ENCODE assay signal across 8 cellular contexts in genomic region chr1:158095737-158096335, GRCh38.
A peak's percentile ranks its signal among the peaks of the same experiment; 100 is the strongest.
DNase-seq lines count a peak whose midpoint lies in the region; ATAC-seq and TF ChIP-seq lines count a peak whose summit lies in the region.

No MANE protein-coding gene starts in this region.

- intact Hi-C loops in Right ventricle myocardium superior (cut with DNase I) (no loop called here), Right ventricle myocardium inferior (cut with DNase I) (no loop called here)

- 82 to 95% methylated on average over 4 of the region's 4 CpGs for WGBS in tibial nerve, 2 donors

- POLR2A ChIA-PET in activated naive CD8-positive, alpha-beta T cell treated with anti-CD3 and anti-CD28 coated beads, Interleukin-2, amount 10 ng/mL, durations not matched to agents 7 days and 5 days (lab: Charles Lee): no interaction called here

- no peak for TF ChIP-seq EP300 in tibial nerve (IDR thresholded peaks at IDR 0.05)

- H3K27me3 Mint-ChIP-seq in activated naive CD8-positive, alpha-beta T cell treated with anti-CD3 and anti-CD28 coated beads, Interleukin-2, amount 10 ng/mL, durations not matched to agents 7 days and 5 days: peaks cover 3% of the 10 kb centered on the region

- no peaks in the 10 kb centered on the region for H3K9me3 Mint-ChIP-seq in activated naive CD8-positive, alpha-beta T cell treated with anti-CD3 and anti-CD28 coated beads, Interleukin-2, amount 10 ng/mL, durations not matched to agents 7 days and 5 days

- no peaks in the 10 kb centered on the region for H3K27me3 ChIP-seq in tibial nerve

- no peaks in the 10 kb centered on the region for H3K36me3 Mint-ChIP-seq in activated naive CD8-positive, alpha-beta T cell treated with anti-CD3 and anti-CD28 coated beads, Interleukin-2, amount 10 ng/mL, durations not matched to agents 7 days and 5 days

- H3K4me1 Mint-ChIP-seq in activated naive CD8-positive, alpha-beta T cell treated with anti-CD3 and anti-CD28 coated beads, Interleukin-2, amount 10 ng/mL, durations not matched to agents 7 days and 5 days: no peaks in the 10 kb centered on the region

- no peak overlapping the region for H3K4me3 Mint-ChIP-seq in activated naive CD8-positive, alpha-beta T cell treated with anti-CD3 and anti-CD28 coated beads, Interleukin-2, amount 10 ng/mL, durations not matched to agents 7 days and 5 days

- no peak overlapping the region for H3K27ac ChIP-seq in tibial nerve

- H3K9me3 ChIP-seq in tibial nerve: no peaks in the 10 kb centered on the region

- H3K4me1 ChIP-seq in tibial nerve: peaks cover 0 to 26% (median 0%) of the 10 kb centered on the region in 4 donors

- TF ChIP-seq CTCF in tibial nerve (IDR thresholded peaks at IDR 0.05): peak; percentile 41 to 64 (median 55)

- DNase-seq in Right ventricle myocardium superior (no peak), Right ventricle myocardium inferior (ENCODE audit: missing footprints) (no peak), LHCN-M2 (ENCODE audit: low read depth) (peak; percentile 31), iPS-NIHi7 (ENCODE audit: extremely low spot score) (peak; percentile 88), tibial nerve (ENCODE audit: low spot score in 2 of 2) (peak in 1 of 2 donors; percentile 29), islet precursor cell (no peak)
- peak; percentile 32 for DNase-seq in activated naive CD8-positive, alpha-beta T cell treated with anti-CD3 and anti-CD28 coated beads, Interleukin-2, amount 10 ng/mL, durations not matched to agents 7 days and 5 days

- H3K4me3 ChIP-seq in tibial nerve: no peak overlapping the region

- TF ChIP-seq POLR2A in tibial nerve (IDR thresholded peaks at IDR 0.05): no peak

- no peak overlapping the region for H3K27ac Mint-ChIP-seq in activated naive CD8-positive, alpha-beta T cell treated with anti-CD3 and anti-CD28 coated beads, Interleukin-2, amount 10 ng/mL, durations not matched to agents 7 days and 5 days

- ATAC-seq in Right ventricle myocardium superior (ENCODE audit: poor library complexity) (peak; percentile 71), Right ventricle myocardium inferior (no peak), HG03439 (IDR thresholded peaks at IDR 0.05; ENCODE audit: unreplicated experiment) (no peak)
- peak; percentile 74 for ATAC-seq in activated naive CD8-positive, alpha-beta T cell treated with anti-CD3 and anti-CD28 coated beads, Interleukin-2, amount 10 ng/mL, durations not matched to agents 7 days and 5 days (ENCODE audit: low read depth)

- peaks cover 0 to 59% (median 0%) of the 10 kb centered on the region in 3 donors for H3K36me3 ChIP-seq in tibial nerve

Comparison
In these comparisons a context has a peak if more than half of its experiments do, and no peak if none do; other contexts are left out.
1. ATAC-seq: peak in Right ventricle myocardium superior (single experiment) and activated naive CD8-positive, alpha-beta T cell treated with anti-CD3 and anti-CD28 coated beads, Interleukin-2, amount 10 ng/mL, durations not matched to agents 7 days and 5 days (single experiment); none in Right ventricle myocardium inferior (single experiment) and HG03439 (single experiment).
2. DNase-seq: peak in LHCN-M2 (single experiment), activated naive CD8-positive, alpha-beta T cell treated with anti-CD3 and anti-CD28 coated beads, Interleukin-2, amount 10 ng/mL, durations not matched to agents 7 days and 5 days (single experiment) and iPS-NIHi7 (single experiment); none in Right ventricle myocardium superior (single experiment), Right ventricle myocardium inferior (single experiment) and islet precursor cell (single experiment).